1 cellular context compared by ENCODE assay signal in the genomic region with DNA sequence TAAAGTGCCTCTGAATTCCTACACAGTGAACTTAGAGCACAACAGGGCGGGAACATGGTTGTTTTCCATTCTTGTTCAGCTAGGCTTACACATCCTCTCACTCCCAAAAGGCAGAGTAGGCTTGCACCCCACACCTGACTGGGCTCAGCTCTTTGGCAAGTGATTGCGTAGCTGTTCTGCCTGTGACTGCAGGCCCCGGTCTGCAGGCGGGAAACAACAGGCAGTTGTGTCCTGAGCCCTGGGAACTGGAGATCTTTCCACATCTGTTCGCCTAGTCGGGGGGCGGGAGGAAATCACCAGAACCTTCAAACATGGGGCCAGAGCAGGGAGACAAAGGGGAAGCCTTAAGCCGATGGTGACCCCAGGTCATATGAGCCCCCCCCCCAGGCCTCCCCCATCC.
A peak's percentile ranks its signal among the peaks of the same experiment; 100 is the strongest.
TF ChIP-seq lines count a peak whose summit lies in the region.

No MANE protein-coding gene starts in this region.

TF ChIP-seq in HepG2, 621 proteins besides CTCF, POLR2A, EP300 and RAD21 (continued from another document):
- TF ChIP-seq SP1 (IDR thresholded peaks at IDR 0.05) (no peak), SP1 (CRISPR knock-in tag; IDR thresholded peaks at IDR 0.05) (no peak), CBX2 (IDR thresholded peaks at IDR 0.05; ENCODE audit: low read depth, low read length) (no peak), CBX2 (CRISPR knock-in tag; IDR thresholded peaks at IDR 0.05; ENCODE audit: low read depth) (no peak), HOXA3 (CRISPR knock-in tag; IDR thresholded peaks at IDR 0.05) (0 out of 2 replicates have a peak, but pooled peaks have one; percentile 8), TOE1 (CRISPR knock-in tag; IDR thresholded peaks at IDR 0.05) (no peak), MED13 (CRISPR knock-in tag; IDR thresholded peaks at IDR 0.05) (no peak), AKAP8 (CRISPR knock-in tag; IDR thresholded peaks at IDR 0.05) (no peak), SOX13 (IDR thresholded peaks at IDR 0.05) (no peak), SOX13 (CRISPR knock-in tag; conservative IDR thresholded peaks at IDR 0.05 in 1 of 2, IDR thresholded peaks at IDR 0.05 in 1 of 2) (0 out of 4 replicates have a peak, but pooled peaks of 1 of the 2 experiments have one; percentile 4)
- TF ChIP-seq, protein P1, sequence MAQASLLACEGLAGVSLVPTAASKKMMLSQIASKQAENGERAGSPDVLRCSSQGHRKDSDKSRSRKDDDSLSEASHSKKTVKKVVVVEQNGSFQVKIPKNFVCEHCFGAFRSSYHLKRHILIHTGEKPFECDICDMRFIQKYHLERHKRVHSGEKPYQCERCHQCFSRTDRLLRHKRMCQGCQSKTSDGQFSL (CRISPR knock-in tag; IDR thresholded peaks at IDR 0.05): no peak
- TF ChIP-seq, protein P2, sequence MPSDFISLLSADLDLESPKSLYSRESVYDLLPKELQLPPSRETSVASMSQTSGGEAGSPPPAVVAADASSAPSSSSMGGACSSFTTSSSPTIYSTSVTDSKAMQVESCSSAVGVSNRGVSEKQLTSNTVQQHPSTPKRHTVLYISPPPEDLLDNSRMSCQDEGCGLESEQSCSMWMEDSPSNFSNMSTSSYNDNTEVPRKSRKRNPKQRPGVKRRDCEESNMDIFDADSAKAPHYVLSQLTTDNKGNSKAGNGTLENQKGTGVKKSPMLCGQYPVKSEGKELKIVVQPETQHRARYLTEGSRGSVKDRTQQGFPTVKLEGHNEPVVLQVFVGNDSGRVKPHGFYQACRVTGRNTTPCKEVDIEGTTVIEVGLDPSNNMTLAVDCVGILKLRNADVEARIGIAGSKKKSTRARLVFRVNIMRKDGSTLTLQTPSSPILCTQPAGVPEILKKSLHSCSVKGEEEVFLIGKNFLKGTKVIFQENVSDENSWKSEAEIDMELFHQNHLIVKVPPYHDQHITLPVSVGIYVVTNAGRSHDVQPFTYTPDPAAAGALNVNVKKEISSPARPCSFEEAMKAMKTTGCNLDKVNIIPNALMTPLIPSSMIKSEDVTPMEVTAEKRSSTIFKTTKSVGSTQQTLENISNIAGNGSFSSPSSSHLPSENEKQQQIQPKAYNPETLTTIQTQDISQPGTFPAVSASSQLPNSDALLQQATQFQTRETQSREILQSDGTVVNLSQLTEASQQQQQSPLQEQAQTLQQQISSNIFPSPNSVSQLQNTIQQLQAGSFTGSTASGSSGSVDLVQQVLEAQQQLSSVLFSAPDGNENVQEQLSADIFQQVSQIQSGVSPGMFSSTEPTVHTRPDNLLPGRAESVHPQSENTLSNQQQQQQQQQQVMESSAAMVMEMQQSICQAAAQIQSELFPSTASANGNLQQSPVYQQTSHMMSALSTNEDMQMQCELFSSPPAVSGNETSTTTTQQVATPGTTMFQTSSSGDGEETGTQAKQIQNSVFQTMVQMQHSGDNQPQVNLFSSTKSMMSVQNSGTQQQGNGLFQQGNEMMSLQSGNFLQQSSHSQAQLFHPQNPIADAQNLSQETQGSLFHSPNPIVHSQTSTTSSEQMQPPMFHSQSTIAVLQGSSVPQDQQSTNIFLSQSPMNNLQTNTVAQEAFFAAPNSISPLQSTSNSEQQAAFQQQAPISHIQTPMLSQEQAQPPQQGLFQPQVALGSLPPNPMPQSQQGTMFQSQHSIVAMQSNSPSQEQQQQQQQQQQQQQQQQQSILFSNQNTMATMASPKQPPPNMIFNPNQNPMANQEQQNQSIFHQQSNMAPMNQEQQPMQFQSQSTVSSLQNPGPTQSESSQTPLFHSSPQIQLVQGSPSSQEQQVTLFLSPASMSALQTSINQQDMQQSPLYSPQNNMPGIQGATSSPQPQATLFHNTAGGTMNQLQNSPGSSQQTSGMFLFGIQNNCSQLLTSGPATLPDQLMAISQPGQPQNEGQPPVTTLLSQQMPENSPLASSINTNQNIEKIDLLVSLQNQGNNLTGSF (CRISPR knock-in tag; IDR thresholded peaks at IDR 0.05): no peak
- TF ChIP-seq, protein P3, sequence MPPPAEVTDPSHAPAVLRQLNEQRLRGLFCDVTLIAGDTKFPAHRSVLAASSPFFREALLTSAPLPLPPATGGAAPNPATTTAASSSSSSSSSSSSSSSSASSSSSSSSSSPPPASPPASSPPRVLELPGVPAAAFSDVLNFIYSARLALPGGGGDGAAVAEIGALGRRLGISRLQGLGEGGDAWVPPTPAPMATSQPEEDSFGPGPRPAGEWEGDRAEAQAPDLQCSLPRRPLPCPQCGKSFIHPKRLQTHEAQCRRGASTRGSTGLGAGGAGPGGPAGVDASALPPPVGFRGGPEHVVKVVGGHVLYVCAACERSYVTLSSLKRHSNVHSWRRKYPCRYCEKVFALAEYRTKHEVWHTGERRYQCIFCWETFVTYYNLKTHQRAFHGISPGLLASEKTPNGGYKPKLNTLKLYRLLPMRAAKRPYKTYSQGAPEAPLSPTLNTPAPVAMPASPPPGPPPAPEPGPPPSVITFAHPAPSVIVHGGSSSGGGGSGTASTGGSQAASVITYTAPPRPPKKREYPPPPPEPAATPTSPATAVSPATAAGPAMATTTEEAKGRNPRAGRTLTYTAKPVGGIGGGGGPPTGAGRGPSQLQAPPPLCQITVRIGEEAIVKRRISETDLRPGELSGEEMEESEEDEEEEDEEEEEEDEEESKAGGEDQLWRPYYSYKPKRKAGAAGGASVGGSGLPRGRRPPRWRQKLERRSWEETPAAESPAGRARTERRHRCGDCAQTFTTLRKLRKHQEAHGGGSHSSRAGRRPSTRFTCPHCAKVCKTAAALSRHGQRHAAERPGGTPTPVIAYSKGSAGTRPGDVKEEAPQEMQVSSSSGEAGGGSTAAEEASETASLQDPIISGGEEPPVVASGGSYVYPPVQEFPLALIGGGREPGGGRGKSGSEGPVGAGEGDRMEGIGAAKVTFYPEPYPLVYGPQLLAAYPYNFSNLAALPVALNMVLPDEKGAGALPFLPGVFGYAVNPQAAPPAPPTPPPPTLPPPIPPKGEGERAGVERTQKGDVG (CRISPR knock-in tag; IDR thresholded peaks at IDR 0.05; ENCODE audit: borderline replicate concordance): peak; percentile 50; the same call in 1 of the 2 replicates
- TF ChIP-seq, protein P4, sequence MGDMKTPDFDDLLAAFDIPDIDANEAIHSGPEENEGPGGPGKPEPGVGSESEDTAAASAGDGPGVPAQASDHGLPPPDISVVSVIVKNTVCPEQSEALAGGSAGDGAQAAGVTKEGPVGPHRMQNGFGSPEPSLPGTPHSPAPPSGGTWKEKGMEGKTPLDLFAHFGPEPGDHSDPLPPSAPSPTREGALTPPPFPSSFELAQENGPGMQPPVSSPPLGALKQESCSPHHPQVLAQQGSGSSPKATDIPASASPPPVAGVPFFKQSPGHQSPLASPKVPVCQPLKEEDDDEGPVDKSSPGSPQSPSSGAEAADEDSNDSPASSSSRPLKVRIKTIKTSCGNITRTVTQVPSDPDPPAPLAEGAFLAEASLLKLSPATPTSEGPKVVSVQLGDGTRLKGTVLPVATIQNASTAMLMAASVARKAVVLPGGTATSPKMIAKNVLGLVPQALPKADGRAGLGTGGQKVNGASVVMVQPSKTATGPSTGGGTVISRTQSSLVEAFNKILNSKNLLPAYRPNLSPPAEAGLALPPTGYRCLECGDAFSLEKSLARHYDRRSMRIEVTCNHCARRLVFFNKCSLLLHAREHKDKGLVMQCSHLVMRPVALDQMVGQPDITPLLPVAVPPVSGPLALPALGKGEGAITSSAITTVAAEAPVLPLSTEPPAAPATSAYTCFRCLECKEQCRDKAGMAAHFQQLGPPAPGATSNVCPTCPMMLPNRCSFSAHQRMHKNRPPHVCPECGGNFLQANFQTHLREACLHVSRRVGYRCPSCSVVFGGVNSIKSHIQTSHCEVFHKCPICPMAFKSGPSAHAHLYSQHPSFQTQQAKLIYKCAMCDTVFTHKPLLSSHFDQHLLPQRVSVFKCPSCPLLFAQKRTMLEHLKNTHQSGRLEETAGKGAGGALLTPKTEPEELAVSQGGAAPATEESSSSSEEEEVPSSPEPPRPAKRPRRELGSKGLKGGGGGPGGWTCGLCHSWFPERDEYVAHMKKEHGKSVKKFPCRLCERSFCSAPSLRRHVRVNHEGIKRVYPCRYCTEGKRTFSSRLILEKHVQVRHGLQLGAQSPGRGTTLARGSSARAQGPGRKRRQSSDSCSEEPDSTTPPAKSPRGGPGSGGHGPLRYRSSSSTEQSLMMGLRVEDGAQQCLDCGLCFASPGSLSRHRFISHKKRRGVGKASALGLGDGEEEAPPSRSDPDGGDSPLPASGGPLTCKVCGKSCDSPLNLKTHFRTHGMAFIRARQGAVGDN (CRISPR knock-in tag; IDR thresholded peaks at IDR 0.05): peak; percentile 60
- TF ChIP-seq, protein P5, sequence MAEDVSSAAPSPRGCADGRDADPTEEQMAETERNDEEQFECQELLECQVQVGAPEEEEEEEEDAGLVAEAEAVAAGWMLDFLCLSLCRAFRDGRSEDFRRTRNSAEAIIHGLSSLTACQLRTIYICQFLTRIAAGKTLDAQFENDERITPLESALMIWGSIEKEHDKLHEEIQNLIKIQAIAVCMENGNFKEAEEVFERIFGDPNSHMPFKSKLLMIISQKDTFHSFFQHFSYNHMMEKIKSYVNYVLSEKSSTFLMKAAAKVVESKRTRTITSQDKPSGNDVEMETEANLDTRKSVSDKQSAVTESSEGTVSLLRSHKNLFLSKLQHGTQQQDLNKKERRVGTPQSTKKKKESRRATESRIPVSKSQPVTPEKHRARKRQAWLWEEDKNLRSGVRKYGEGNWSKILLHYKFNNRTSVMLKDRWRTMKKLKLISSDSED (CRISPR knock-in tag; IDR thresholded peaks at IDR 0.05): no peak
